25 cellular contexts compared by ENCODE assay signal in the genomic region with DNA sequence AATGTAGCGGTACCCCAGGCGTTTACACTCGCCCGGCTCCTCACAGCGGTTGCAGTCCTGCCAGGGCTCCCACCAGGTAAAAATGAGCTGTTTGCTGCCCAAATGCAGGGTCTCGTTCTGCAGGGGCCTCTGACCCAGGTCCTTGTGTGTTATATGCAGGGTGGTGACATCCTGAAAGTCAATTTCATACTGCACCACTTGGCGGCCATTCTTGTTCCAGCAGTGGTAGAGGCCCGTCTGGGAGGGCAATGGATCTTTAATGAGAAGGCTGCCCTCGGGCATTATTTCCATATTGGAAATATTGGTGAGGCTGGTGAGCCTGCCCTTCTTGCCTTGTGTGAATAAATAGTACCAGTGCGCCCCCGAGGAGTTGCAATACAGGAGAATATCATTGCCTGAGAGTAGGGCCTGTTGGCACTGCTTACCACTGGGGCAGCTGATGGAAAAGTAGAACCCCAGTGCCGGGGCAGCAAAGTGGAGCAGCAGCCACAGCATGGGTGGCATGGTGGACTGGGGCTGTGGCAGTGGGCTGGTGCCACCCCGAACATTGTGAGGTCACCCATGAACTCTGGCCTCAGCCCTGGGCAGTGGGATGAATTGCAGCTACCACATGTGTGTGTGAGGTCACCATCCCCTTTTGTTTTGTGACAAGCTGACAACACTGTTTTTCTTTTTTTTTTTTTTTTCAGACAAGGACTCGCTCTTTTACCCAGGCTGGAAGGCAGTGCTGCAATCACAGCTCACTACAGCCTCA. TPM values are rescaled to one million over a fixed set of nuclear protein-coding genes. Genes with fewer than 3 reads are reported as not detected.
DNase-seq lines count a peak whose midpoint lies in the region; ATAC-seq and TF ChIP-seq lines count a peak whose summit lies in the region.
"Had no signal": no experiment of that assay in that cellular context is flagged by ENCODE, and none has a peak within 500 bp of the region (broad histone marks: within the 10 kb centered on the region; RNA-seq: fewer than 3 reads in every experiment).

A gene (minus strand): TSS at position 563 of the 754 bp plus-strand sequence. CDS start 59 bp downstream, at position 504.

- no peak within 1 kb of the TSS for H4K91ac ChIP-seq in H9 (ENCODE audit: insufficient read length, low read depth, low read length)

- no CpG with 5 or more reads among the region's 14 CpGs for WGBS in H9 (ENCODE audit: extremely low coverage, insufficient read length, low lambda C conversion rate)

- no peak for TF ChIP-seq CTCF in H9 (conservative IDR thresholded peaks at IDR 0.05)
- no peak for TF ChIP-seq CTCF in CD14-positive monocyte (IDR thresholded peaks at IDR 0.05)

- no peak within 1 kb of the TSS for H3K23ac ChIP-seq in H9 (ENCODE audit: insufficient read length, low read depth, low read length)

- H3K4me2 ChIP-seq in H9 (ENCODE audit: insufficient read depth, insufficient read length, low read length), result no peak within 1 kb of the TSS

- H3K14ac ChIP-seq in H9 (ENCODE audit: insufficient read depth, low read length), result no peak within 1 kb of the TSS

- H2BK20ac ChIP-seq in H9 (ENCODE audit: low read depth, low read length, poor library complexity, severe bottlenecking), result no peak within 1 kb of the TSS

- peak within 1 kb of the TSS in 1 of 2 experiments; percentile 35; a peak in 1 of 5 replicates for H3K4me3 Mint-ChIP-seq in H9
- no peak within 1 kb of the TSS for H3K4me3 Mint-ChIP-seq in CD14-positive monocyte
- H3K4me3 Mint-ChIP-seq: mesothelial cell of epicardium had no signal

- ATAC-seq in GM21529 (IDR thresholded peaks at IDR 0.05; ENCODE audit: unreplicated experiment), result no peak
- ATAC-seq: left colon had no signal

- no peak within 1 kb of the TSS for H3K56ac ChIP-seq in H9 (ENCODE audit: insufficient read length, low read depth, low read length)

- no peaks in the 10 kb centered on the region for H3K9me3 ChIP-seq in H9 (ENCODE audit: control insufficient read depth, low read depth, low read length)

- H3T11ph ChIP-seq in H9 (ENCODE audit: low read length), result no peak within 1 kb of the TSS

- no peaks in the 10 kb centered on the region for H4K20me1 ChIP-seq in H9 (ENCODE audit: control insufficient read depth, insufficient read depth, insufficient read length)

- peak within 1 kb of the TSS in 2 of 3 experiments; percentile 11 to 55; a peak in 3 of 7 replicates for H3K27ac Mint-ChIP-seq in H9
- H3K27ac Mint-ChIP-seq in CD14-positive monocyte, result peak within 1 kb of the TSS in 1 of 7 donors; percentile 56
- H3K27ac Mint-ChIP-seq: mesothelial cell of epicardium had no signal

- no peak within 1 kb of the TSS for H2BK12ac ChIP-seq in H9 (ENCODE audit: insufficient read length, low read depth, low read length)

- no peak within 1 kb of the TSS for H3K4ac ChIP-seq in H9 (ENCODE audit: low read depth, low read length)

- H3K79me2 ChIP-seq in H9 (ENCODE audit: insufficient read depth, low read length), result no peaks in the 10 kb centered on the region

- no peak within 1 kb of the TSS for H2BK120ac ChIP-seq in H9 (ENCODE audit: low read depth, low read length, poor library complexity, severe bottlenecking)

- no peak within 1 kb of the TSS for H2AFZ ChIP-seq in H9 (ENCODE audit: low read length)

- H3K36me3 Mint-ChIP-seq in H9 (ENCODE audit: insufficient read depth in 1 of 3, low read depth in 3 of 3) (no peaks in the 10 kb centered on the region), CD14-positive monocyte (no peaks in the 10 kb centered on the region)
- H3K36me3 Mint-ChIP-seq: mesothelial cell of epicardium had no signal

- no peaks in the 10 kb centered on the region for H3K79me1 ChIP-seq in H9 (ENCODE audit: insufficient read depth, low read depth, low read length, poor library complexity, severe bottlenecking)

- H2BK5ac ChIP-seq in H9 (ENCODE audit: insufficient read length, low read length), result no peak within 1 kb of the TSS

- H3K27ac ChIP-seq in H9 (ENCODE audit: insufficient read length, low read depth, low read length), result no peak within 1 kb of the TSS
- H3K27ac ChIP-seq: 22Rv1, VCaP had no signal

- 0 out of 2 replicates have a peak within 1 kb of the TSS, but pooled peaks have one; percentile 19 for H2BK15ac ChIP-seq in H9 (ENCODE audit: low read depth, low read length)

- H4K8ac ChIP-seq in H9 (replicated peaks; ENCODE audit: insufficient read length, low read depth, low read length), result no peak within 1 kb of the TSS

- no peaks in the 10 kb centered on the region; the same call in 1 of the 2 replicates for H3K4me1 ChIP-seq in H9 (ENCODE audit: insufficient read depth, low read length)

- no peak within 1 kb of the TSS for H3K18ac ChIP-seq in H9 (ENCODE audit: insufficient read length, low read depth, low read length)

- peak; percentile 42 for DNase-seq in activated CD8-positive, alpha-beta memory T cell treated with anti-CD3 and anti-CD28 coated beads for 24 hours
- DNase-seq in activated CD8-positive, alpha-beta memory T cell treated with anti-CD3 and anti-CD28 coated beads, Interleukin-2, amount 50 U/mL, for 4 hours, result no peak
- no peak for DNase-seq in H9
- DNase-seq in inferior parietal cortex (ENCODE audit: extremely low spot score), result peak; percentile 41
- peak; percentile 17 for DNase-seq in stimulated activated CD8-positive, alpha-beta memory T cell treated with anti-CD3 and anti-CD28 coated beads, Interleukin-4, amount 100 ng/mL, for 48 hours
- no peak for DNase-seq in stimulated activated naive CD4-positive, alpha-beta T cell (lab: John Stamatoyannopoulos, UW)
- DNase-seq in CD14-positive monocyte (ENCODE audit: low spot score), result no peak
- DNase-seq: activated CD4-positive, alpha-beta T cell treated with anti-CD3 and anti-CD28 coated beads, Interleukin-2, amount 50 U/mL, for 48 hours; dermis blood vessel endothelial cell; foreskin fibroblast; HCEC 1CT; left colon; NCI-H1694; NCI-H774; retina; stimulated activated CD4-positive, alpha-beta T cell treated with anti-CD3 and anti-CD28 coated beads, Interleukin-12 subunit alpha, Interleukin-12 subunit beta, amount 100 ng/mL, for 4 hours; trophoblast cell had no signal

- no peak within 1 kb of the TSS for H3K9ac ChIP-seq in H9 (ENCODE audit: extremely low read depth, insufficient read length, low read length)

- H3K23me2 ChIP-seq in H9 (ENCODE audit: insufficient read length, low read depth, low read length, poor library complexity, severe bottlenecking), result no peaks in the 10 kb centered on the region

- H3K9me3 Mint-ChIP-seq in H9 (no peaks in the 10 kb centered on the region; a peak in 1 of 5 replicates), CD14-positive monocyte (no peaks in the 10 kb centered on the region)
- H3K9me3 Mint-ChIP-seq: mesothelial cell of epicardium had no signal

- intact Hi-C loops in CD14-positive monocyte (cut with micrococcal nuclease), result no loop called here

- H3K27me3 Mint-ChIP-seq in H9 (ENCODE audit: low read depth) (no peaks in the 10 kb centered on the region; the same call in 1 of the 2 replicates), CD14-positive monocyte (ENCODE audit: low read depth in 3 of 3) (peaks cover 5 to 9% (median 8%) of the 10 kb centered on the region in 3 donors)

- no peak within 1 kb of the TSS for H4K5ac ChIP-seq in H9 (ENCODE audit: insufficient read length, low read depth, low read length)

- H2AK5ac ChIP-seq in H9 (ENCODE audit: insufficient read length, low read length), result no peak within 1 kb of the TSS

- no peaks in the 10 kb centered on the region for H3K27me3 ChIP-seq in H9 (ENCODE audit: insufficient read depth, low read length)

- peaks cover 3 to 18% of the 10 kb centered on the region in 2 experiments for H3K4me1 Mint-ChIP-seq in H9
- H3K4me1 Mint-ChIP-seq in CD14-positive monocyte, result peaks cover 15% of the 10 kb centered on the region
- H3K4me1 Mint-ChIP-seq: mesothelial cell of epicardium had no signal

RNA-seq across cellular contexts. Expression of the gene that starts here (rescaled TPM):
- total RNA-seq in H9 (2021), result not detected in 2 replicates
- not detected for polyA plus RNA-seq in CD14-positive monocyte
- total RNA-seq: bronchial epithelial cell; dermis blood vessel endothelial cell; left colon; mesothelial cell of epicardium; T-helper 1 cell treated with Interleukin-12 subunit alpha and Interleukin-12 subunit beta and Interleukin-4 antibody, amounts not matched to agents 30 ng/mL and 1 ng/mL, for 36 hours had no signal
- polyA plus RNA-seq: adipose tissue, BJ had no signal

Comparison
In these comparisons a context has a peak if more than half of its experiments do, and no peak if none do; other contexts are left out.
1. DNase-seq: peak in activated CD8-positive, alpha-beta memory T cell treated with anti-CD3 and anti-CD28 coated beads for 24 hours (single experiment), inferior parietal cortex (single experiment) and stimulated activated CD8-positive, alpha-beta memory T cell treated with anti-CD3 and anti-CD28 coated beads, Interleukin-4, amount 100 ng/mL, for 48 hours (single experiment); none in activated CD8-positive, alpha-beta memory T cell treated with anti-CD3 and anti-CD28 coated beads, Interleukin-2, amount 50 U/mL, for 4 hours (single experiment), H9 (single experiment), stimulated activated naive CD4-positive, alpha-beta T cell (0 of 6) and CD14-positive monocyte (single experiment).